In genomic region chr5:176869501-176870109, GRCh38 we compare ENCODE assay signal across 24 cellular contexts. TPM values are rescaled to one million over a fixed set of nuclear protein-coding genes. Genes with fewer than 3 reads are reported as not detected.
DNase-seq lines count a peak whose midpoint lies in the region; ATAC-seq, FAIRE-seq and TF ChIP-seq lines count a peak whose summit lies in the region.
"Had no signal": no experiment of that assay in that cellular context is flagged by ENCODE, and none has a peak within 500 bp of the region (broad histone marks: within the 10 kb centered on the region; RNA-seq: fewer than 3 reads in every experiment).

No MANE protein-coding gene starts in this region.

- DNase-seq in activated naive CD4-positive, alpha-beta T cell treated with anti-CD3 and anti-CD28 coated beads, Interleukin-2, amount 10 ng/mL, durations not matched to agents 7 days and 5 days, result no peak
- DNase-seq in activated naive CD4-positive, alpha-beta T cell treated with anti-CD3 and anti-CD28 coated beads for 36 hours, result no peak
- no peak for DNase-seq in K562 (ENCODE audit: extremely low read depth in 1 of 4, low spot score in 3 of 4)
- no peak for DNase-seq in prostate gland (ENCODE audit: low spot score)
- DNase-seq: CD4-positive, alpha-beta T cell; KBM-7; MV-4-11; NCI-H1105 treated with DMSO at 0.1 percent for 48 hours; NCI-H2029; NCI-H446 treated with DMSO at 0.1 percent for 48 hours; NK-92 treated with Interleukin-12 subunit alpha and Interleukin-12 subunit beta, amount 100 ng/mL, for 24 hours had no signal

- no peak for TF ChIP-seq CTCF in HEK293 (tag by site-specific recombination; IDR thresholded peaks at IDR 0.05)
- TF ChIP-seq CTCF in K562 (IDR thresholded peaks at IDR 0.05 in 2 of 3, conservative IDR thresholded peaks at IDR 0.05 in 1 of 3; ENCODE audit: insufficient read depth in 2 of 3, low read depth in 1 of 3, low read length in 3 of 3), result no peak
- no peak for TF ChIP-seq CTCF in prostate gland (IDR thresholded peaks at IDR 0.05)

- H3K9ac ChIP-seq in K562 (ENCODE audit: insufficient read depth in 1 of 2, low read depth in 2 of 2, low read length in 2 of 2), result peak overlapping the region in 1 of 2 experiments; percentile 64; a peak in 1 of 4 replicates
- H3K9ac ChIP-seq: BLaER1, GM23248 had no signal

- peak overlapping the region; percentile 14 for H3K27ac Mint-ChIP-seq in activated naive CD4-positive, alpha-beta T cell treated with anti-CD3 and anti-CD28 coated beads, Interleukin-2, amount 10 ng/mL, durations not matched to agents 7 days and 5 days
- no peak overlapping the region for H3K27ac Mint-ChIP-seq in activated naive CD4-positive, alpha-beta T cell treated with anti-CD3 and anti-CD28 coated beads for 36 hours
- H3K27ac Mint-ChIP-seq in stimulated activated memory B cell treated with anti-CD40 and anti-IgM and Interleukin-4, amounts not matched to agents 10 μg/mL and 1 μg/mL and 100 μg/mL, for 72 hours, result no peak overlapping the region
- H3K27ac Mint-ChIP-seq: CD4-positive, alpha-beta T cell had no signal

- TF ChIP-seq RAD21 in K562 (CRISPR knock-in tag; conservative IDR thresholded peaks at IDR 0.05 in 1 of 2, IDR thresholded peaks at IDR 0.05 in 1 of 2), result no peak

- FAIRE-seq in K562 (lab: Jason Lieb, UNC), result no peak
- FAIRE-seq: D721Med had no signal

- no peaks in the 10 kb centered on the region for H3K36me3 Mint-ChIP-seq in activated naive CD4-positive, alpha-beta T cell treated with anti-CD3 and anti-CD28 coated beads, Interleukin-2, amount 10 ng/mL, durations not matched to agents 7 days and 5 days
- H3K36me3 Mint-ChIP-seq in activated naive CD4-positive, alpha-beta T cell treated with anti-CD3 and anti-CD28 coated beads for 36 hours (ENCODE audit: low read depth), result no peaks in the 10 kb centered on the region
- H3K36me3 Mint-ChIP-seq in stimulated activated memory B cell treated with anti-CD40 and anti-IgM and Interleukin-4, amounts not matched to agents 10 μg/mL and 1 μg/mL and 100 μg/mL, for 72 hours, result no peaks in the 10 kb centered on the region

- peak overlapping the region; percentile 18; the same call in 1 of the 2 replicates for H3K4me2 ChIP-seq in K562 (ENCODE audit: insufficient read depth, low read length)
- H3K4me2 ChIP-seq: BLaER1 had no signal

- BruUV-seq in K562 (replicated peaks; lab: Mats Ljungman, UMichigan), result no TSS peak

- in situ Hi-C loops in K562 (cut with MboI), result no loop called here

- no peaks in the 10 kb centered on the region for H3K79me2 ChIP-seq in K562 (ENCODE audit: control insufficient read depth, insufficient read depth, low read length)

- no peaks in the 10 kb centered on the region for H3K4me1 ChIP-seq in HEK293 (ENCODE audit: control insufficient read depth, insufficient read depth, low read length)
- H3K4me1 ChIP-seq in K562 (replicated peaks in 1 of 2; ENCODE audit: control insufficient read depth in 2 of 2, insufficient read depth in 2 of 2, low read length in 2 of 2), result peaks cover 5 to 51% of the 10 kb centered on the region in 2 experiments; a peak in 4 of 5 replicates
- H3K4me1 ChIP-seq in prostate gland (replicated peaks), result no peaks in the 10 kb centered on the region

- no peak overlapping the region for H3K4me3 ChIP-seq in HEK293 (ENCODE audit: low read depth, low read length)
- H3K4me3 ChIP-seq in K562, result no peak overlapping the region
- H3K4me3 ChIP-seq in prostate gland, result no peak overlapping the region
- H3K4me3 ChIP-seq: BLaER1, GM23248 had no signal

- H3K27me3 ChIP-seq in K562 (ENCODE audit: control insufficient read depth in 2 of 2, insufficient read depth in 2 of 2, low read length in 2 of 2), result peaks cover 33 to 64% of the 10 kb centered on the region in 2 experiments
- H3K27me3 ChIP-seq in prostate gland (replicated peaks; ENCODE audit: insufficient read depth), result peaks cover 3% of the 10 kb centered on the region

- intact Hi-C loops in activated naive CD4-positive, alpha-beta T cell treated with anti-CD3 and anti-CD28 coated beads for 36 hours (cut with micrococcal nuclease), result no loop called here
- intact Hi-C loops in K562 (cut with micrococcal nuclease) (no loop called here), prostate gland (cut with DNase I) (no loop called here)

- peaks cover 57% of the 10 kb centered on the region for H3K27me3 Mint-ChIP-seq in activated naive CD4-positive, alpha-beta T cell treated with anti-CD3 and anti-CD28 coated beads, Interleukin-2, amount 10 ng/mL, durations not matched to agents 7 days and 5 days
- H3K27me3 Mint-ChIP-seq in activated naive CD4-positive, alpha-beta T cell treated with anti-CD3 and anti-CD28 coated beads for 36 hours (ENCODE audit: low read depth), result peaks cover 17% of the 10 kb centered on the region
- H3K27me3 Mint-ChIP-seq in stimulated activated memory B cell treated with anti-CD40 and anti-IgM and Interleukin-4, amounts not matched to agents 10 μg/mL and 1 μg/mL and 100 μg/mL, for 72 hours, result peaks cover 31% of the 10 kb centered on the region

- H3K9me3 ChIP-seq in HEK293 (ENCODE audit: control insufficient read depth, insufficient read depth, low read depth, low read length) (no peaks in the 10 kb centered on the region), K562 (replicated peaks; ENCODE audit: control insufficient read depth, insufficient read depth, low read depth, low read length) (no peaks in the 10 kb centered on the region), prostate gland (no peaks in the 10 kb centered on the region)

- H2AFZ ChIP-seq in K562 (ENCODE audit: low read depth, low read length), result no peak overlapping the region
- H2AFZ ChIP-seq: GM23248 had no signal

- peaks cover 7% of the 10 kb centered on the region for H3K9me3 Mint-ChIP-seq in activated naive CD4-positive, alpha-beta T cell treated with anti-CD3 and anti-CD28 coated beads, Interleukin-2, amount 10 ng/mL, durations not matched to agents 7 days and 5 days
- H3K9me3 Mint-ChIP-seq in activated naive CD4-positive, alpha-beta T cell treated with anti-CD3 and anti-CD28 coated beads for 36 hours, result peaks cover 4% of the 10 kb centered on the region
- peaks cover 15% of the 10 kb centered on the region for H3K9me3 Mint-ChIP-seq in stimulated activated memory B cell treated with anti-CD40 and anti-IgM and Interleukin-4, amounts not matched to agents 10 μg/mL and 1 μg/mL and 100 μg/mL, for 72 hours
- H3K9me3 Mint-ChIP-seq: CD4-positive, alpha-beta T cell had no signal

- H3K27ac ChIP-seq in HEK293 (ENCODE audit: extremely low read depth, low read depth, low read length) (no peak overlapping the region), K562 (ENCODE audit: extremely low read depth, low read depth, low read length) (no peak overlapping the region), prostate gland (no peak overlapping the region)
- H3K27ac ChIP-seq: 22Rv1, BLaER1, GM23248 had no signal

- CTCF ChIA-PET in activated naive CD4-positive, alpha-beta T cell treated with anti-CD3 and anti-CD28 coated beads, Interleukin-2, amount 10 ng/mL, durations not matched to agents 7 days and 5 days (lab: Charles Lee), result no interaction called here
- CTCF ChIA-PET in activated naive CD4-positive, alpha-beta T cell treated with anti-CD3 and anti-CD28 coated beads for 36 hours (lab: Charles Lee), result interaction anchor here (0.6 kb wide), 1 partner anchor 54 kb away, joined by 3 read pairs; no protein-coding TSS in a partner anchor
- CTCF ChIA-PET in HEK293 (lab: Yijun Ruan, JAX), result interaction anchor here (1.0 to 1.1 kb wide), 2 partner anchors 96 to 118 kb away, joined by 3 to 4 read pairs; no protein-coding TSS in a partner anchor
- CTCF ChIA-PET in K562 (lab: Yijun Ruan, JAX; ENCODE audit: low intra/inter-chr PET ratio), result no interaction called here

- ATAC-seq in K562 (peak; percentile 63), GM21576 (IDR thresholded peaks at IDR 0.05; ENCODE audit: unreplicated experiment) (no peak)
- peak; percentile 39 for ATAC-seq in stimulated activated memory B cell treated with anti-CD40 and anti-IgM and Interleukin-4, amounts not matched to agents 10 μg/mL and 1 μg/mL and 100 μg/mL, for 72 hours

- H3K9me1 ChIP-seq in K562 (ENCODE audit: control insufficient read depth, insufficient read depth, low read length), result no peaks in the 10 kb centered on the region

- H3K36me3 ChIP-seq in HEK293 (ENCODE audit: control insufficient read depth in 2 of 2, insufficient read depth in 1 of 2, low read length in 2 of 2), result no peaks in the 10 kb centered on the region
- H3K36me3 ChIP-seq in K562 (ENCODE audit: control insufficient read depth, insufficient read depth, low read length), result no peaks in the 10 kb centered on the region
- H3K36me3 ChIP-seq in prostate gland, result no peaks in the 10 kb centered on the region
- H3K36me3 ChIP-seq: BLaER1 had no signal

- H3K4me1 Mint-ChIP-seq in activated naive CD4-positive, alpha-beta T cell treated with anti-CD3 and anti-CD28 coated beads, Interleukin-2, amount 10 ng/mL, durations not matched to agents 7 days and 5 days, result no peaks in the 10 kb centered on the region
- H3K4me1 Mint-ChIP-seq in activated naive CD4-positive, alpha-beta T cell treated with anti-CD3 and anti-CD28 coated beads for 36 hours (ENCODE audit: low read depth), result peaks cover 7% of the 10 kb centered on the region
- peaks cover 19% of the 10 kb centered on the region for H3K4me1 Mint-ChIP-seq in stimulated activated memory B cell treated with anti-CD40 and anti-IgM and Interleukin-4, amounts not matched to agents 10 μg/mL and 1 μg/mL and 100 μg/mL, for 72 hours

- H4K20me1 ChIP-seq in K562 (replicated peaks; ENCODE audit: control insufficient read depth, insufficient read depth, low read length), result peaks cover 30% of the 10 kb centered on the region

- TF ChIP-seq POLR2A in K562 (conservative IDR thresholded peaks at IDR 0.05) (no peak), prostate gland (IDR thresholded peaks at IDR 0.05) (no peak)

- TF ChIP-seq EP300 in K562 (IDR thresholded peaks at IDR 0.05; ENCODE audit: low read length), result no peak

- 14% methylated on average over 23 of the region's 38 CpGs for WGBS in K562 (ENCODE audit: insufficient coverage, low coverage, missing lambda C conversion rate)
- 84% methylated on average over 35 of the region's 38 CpGs for WGBS in prostate gland

- no peak overlapping the region for H3K4me3 Mint-ChIP-seq in activated naive CD4-positive, alpha-beta T cell treated with anti-CD3 and anti-CD28 coated beads, Interleukin-2, amount 10 ng/mL, durations not matched to agents 7 days and 5 days
- H3K4me3 Mint-ChIP-seq in activated naive CD4-positive, alpha-beta T cell treated with anti-CD3 and anti-CD28 coated beads for 36 hours, result no peak overlapping the region
- H3K4me3 Mint-ChIP-seq in stimulated activated memory B cell treated with anti-CD40 and anti-IgM and Interleukin-4, amounts not matched to agents 10 μg/mL and 1 μg/mL and 100 μg/mL, for 72 hours, result no peak overlapping the region
- H3K4me3 Mint-ChIP-seq: CD4-positive, alpha-beta T cell had no signal

- POLR2A ChIA-PET in HEK293 (lab: Yijun Ruan, JAX) (no interaction called here), K562 (lab: Yijun Ruan, JAX) (interaction anchor here (0.9 kb wide), 1 partner anchor 24 kb away, joined by 4 read pairs; no protein-coding TSS in a partner anchor)

RNA-seq across cellular contexts. Expression of gene HK3, which starts 29.5 kb away (rescaled TPM):
- total RNA-seq in activated naive CD4-positive, alpha-beta T cell treated with anti-CD3 and anti-CD28 coated beads for 36 hours, result not detected
- not detected in 2 replicates for total RNA-seq in K562 (2011; cell fraction: chromatin; rRNA removed; ENCODE audit: low replicate concordance)
- total RNA-seq in K562 (2011; cell fraction: nucleolus; rRNA removed), result not detected in 2 replicates
- total RNA-seq in K562 (2011; cell fraction: nucleoplasm; rRNA removed), result not detected in 2 replicates
- total RNA-seq in K562 (2014; rRNA removed), result 0.08 TPM in 1 of 2 replicates, not detected in the other
- total RNA-seq in K562 (2014; rRNA removed; fragmentation: Illumina TruSeq; extraction: Trizol), result not detected in 2 replicates
- total RNA-seq in K562 (2015; rRNA removed; fragmentation: Illumina TruSeq; extraction: Trizol), result not detected in 2 replicates
- total RNA-seq in K562 (2021), result 0.16 TPM in 1 of 2 replicates, not detected in the other
- polyA plus RNA-seq in K562 (2011; rRNA removed), result not detected in 2 replicates
- not detected in 2 replicates for polyA plus RNA-seq in K562 (2011; cell fraction: cytosol; rRNA removed)
- polyA plus RNA-seq in K562 (2011; cell fraction: nucleus; rRNA removed), result 0.06 and 0.08 TPM in 2 replicates
- polyA plus RNA-seq in K562 (2012), result not detected in 2 replicates
- polyA plus RNA-seq in K562 (2014; fragmentation: Illumina TruSeq; extraction: Trizol), result not detected in 2 replicates
- polyA plus RNA-seq in K562 (2014; fragmentation: Nextera tagmentation; extraction: Ambion mirVana), result not detected
- not detected in 2 replicates for polyA plus RNA-seq in K562 (2014; rRNA removed)
- polyA minus RNA-seq in K562 (2011; rRNA and poly(A)+ RNA removed), result not detected in 2 replicates
- polyA minus RNA-seq in K562 (2011; cell fraction: cytosol; rRNA and poly(A)+ RNA removed), result not detected in 2 replicates
- polyA minus RNA-seq in K562 (2011; cell fraction: nucleus; rRNA and poly(A)+ RNA removed), result not detected in 2 replicates
- 1 to 10 TPM in 1 of 2 donors, under 1 TPM in 1; 0.50 to 4.7 TPM for total RNA-seq in prostate gland
- total RNA-seq: GM23248, HT-29, LHCN-M2, MCF 10A, PC-3, RPMI7951, SK-MEL-5 had no signal
- polyA plus RNA-seq: GM23248 had no signal

RNA-seq across cellular contexts. Expression of gene UNC5A, which starts 59.2 kb away (rescaled TPM):
- not detected for total RNA-seq in activated naive CD4-positive, alpha-beta T cell treated with anti-CD3 and anti-CD28 coated beads for 36 hours
- total RNA-seq in K562 (2011; cell fraction: chromatin; rRNA removed; ENCODE audit: low replicate concordance), result not detected in 2 replicates
- not detected in 2 replicates for total RNA-seq in K562 (2011; cell fraction: nucleolus; rRNA removed)
- total RNA-seq in K562 (2011; cell fraction: nucleoplasm; rRNA removed), result not detected in 2 replicates
- total RNA-seq in K562 (2014; rRNA removed) (not detected in 2 replicates), K562 (2014; rRNA removed; fragmentation: Illumina TruSeq; extraction: Trizol) (not detected in 2 replicates), K562 (2015; rRNA removed; fragmentation: Illumina TruSeq; extraction: Trizol) (not detected in 2 replicates), K562 (2021) (not detected in 2 replicates), prostate gland (1 to 10 TPM in 1 of 2 donors, under 1 TPM in 1; 0.18 to 1.5 TPM)
- polyA plus RNA-seq in K562 (2011; rRNA removed) (not detected in 2 replicates), K562 (2014; fragmentation: Illumina TruSeq; extraction: Trizol) (not detected in 2 replicates), K562 (2014; fragmentation: Nextera tagmentation; extraction: Ambion mirVana) (not detected), K562 (2014; rRNA removed) (not detected in 2 replicates)
- 0.03 TPM in 1 of 2 replicates, not detected in the other for polyA plus RNA-seq in K562 (2011; cell fraction: cytosol; rRNA removed)
- not detected in 2 replicates for polyA plus RNA-seq in K562 (2011; cell fraction: nucleus; rRNA removed)
- 0.06 TPM in 1 of 2 replicates, not detected in the other for polyA plus RNA-seq in K562 (2012)
- not detected in 2 replicates for polyA minus RNA-seq in K562 (2011; rRNA and poly(A)+ RNA removed)
- not detected in 2 replicates for polyA minus RNA-seq in K562 (2011; cell fraction: cytosol; rRNA and poly(A)+ RNA removed)
- polyA minus RNA-seq in K562 (2011; cell fraction: nucleus; rRNA and poly(A)+ RNA removed), result not detected in 2 replicates
- total RNA-seq: CD4-positive, alpha-beta T cell; GM23248; RPMI7951; SK-MEL-5 had no signal
- polyA plus RNA-seq: GM23248 had no signal

Comparison
In these comparisons a context has a peak if more than half of its experiments do, and no peak if none do; other contexts are left out.
1. CTCF ChIA-PET loops: an anchor here in activated naive CD4-positive, alpha-beta T cell treated with anti-CD3 and anti-CD28 coated beads for 36 hours (0.6 kb wide) and HEK293 (1.0 to 1.1 kb wide); none called in activated naive CD4-positive, alpha-beta T cell treated with anti-CD3 and anti-CD28 coated beads, Interleukin-2, amount 10 ng/mL, durations not matched to agents 7 days and 5 days and K562.